In genomic region chr17:74671031-74671771, GRCh38 we compare ENCODE assay signal across 8 cellular contexts.
DNase-seq lines count a peak whose midpoint lies in the region; ATAC-seq and TF ChIP-seq lines count a peak whose summit lies in the region.

No MANE protein-coding gene starts in this region.

- in situ Hi-C loops in ACHN (cut with HindIII; ENCODE audit: low pct_ligation_motif_present, low pct_unique_long_range_greater_than_20kb, low sequenced_read_pairs) = no loop called here

- DNase-seq in ACHN (peak; percentile 67), medulla oblongata (ENCODE audit: extremely low spot score) (peak; percentile 38), NCI-H2081 treated with DMSO at 0.1 percent for 48 hours (lab: John Stamatoyannopoulos, UW) (no peak)
- peak; percentile 29 to 61 for DNase-seq in activated CD8-positive, alpha-beta memory T cell treated with anti-CD3 and anti-CD28 coated beads for 1 hour (ENCODE audit: extremely low read depth in 1 of 2, low read depth in 1 of 2)
- peak; percentile 58 for DNase-seq in effector CD8-positive, alpha-beta T cell (lab: John Stamatoyannopoulos, UW)
- peak; percentile 33 for DNase-seq in stimulated activated CD8-positive, alpha-beta memory T cell treated with anti-CD3 and anti-CD28 coated beads, Interleukin-15, amount 100 ng/mL, for 24 hours (ENCODE audit: low read depth)

- peak; percentile 51; the same call in 1 of the 2 replicates for TF ChIP-seq EP300 in Ishikawa (IDR thresholded peaks at IDR 0.05; ENCODE audit: borderline replicate concordance)

- no peak for ATAC-seq in HG02973 (IDR thresholded peaks at IDR 0.05; ENCODE audit: unreplicated experiment)

- TF ChIP-seq RAD21 in Ishikawa (IDR thresholded peaks at IDR 0.05; ENCODE audit: low read depth) = no peak; the same call in 1 of the 2 replicates

TF ChIP-seq in Ishikawa, 13 proteins besides CTCF, POLR2A, EP300 and RAD21:
- no peak for TF ChIP-seq CREB1 (IDR thresholded peaks at IDR 0.05; ENCODE audit: low read depth)
- TF ChIP-seq YY1 (IDR thresholded peaks at IDR 0.05; ENCODE audit: low read depth) = peak; percentile 79
- TF ChIP-seq TCF12 (IDR thresholded peaks at IDR 0.05; ENCODE audit: low read depth) = peak; percentile 70; the same call in 1 of the 2 replicates
- peak; percentile 97 for TF ChIP-seq MAX (IDR thresholded peaks at IDR 0.05)
- TF ChIP-seq NFIC (IDR thresholded peaks at IDR 0.05) = peak; percentile 60; the same call in 1 of the 2 replicates
- peak; percentile 71 for TF ChIP-seq USF1 (IDR thresholded peaks at IDR 0.05)
- no peak for TF ChIP-seq FOXM1 (IDR thresholded peaks at IDR 0.05; ENCODE audit: borderline replicate concordance, low read depth)
- no peak for TF ChIP-seq CEBPB (IDR thresholded peaks at IDR 0.05)
- TF ChIP-seq TAF1 (IDR thresholded peaks at IDR 0.05; ENCODE audit: low read depth) = no peak; the same call in 1 of the 2 replicates
- peak; percentile 100 for TF ChIP-seq REST (IDR thresholded peaks at IDR 0.05; ENCODE audit: low read depth)
- TF ChIP-seq TEAD4 (IDR thresholded peaks at IDR 0.05) = peak; percentile 73
